In genomic region chr9:22041792-22042191, GRCh38 we compare ENCODE assay signal across 13 cellular contexts. TPM values are rescaled to one million over a fixed set of nuclear protein-coding genes. Genes with fewer than 3 reads are reported as not detected.
DNase-seq lines count a peak whose midpoint lies in the region; ATAC-seq and TF ChIP-seq lines count a peak whose summit lies in the region.
"Had no signal": no experiment of that assay in that cellular context is flagged by ENCODE, and none has a peak within 500 bp of the region (broad histone marks: within the 10 kb centered on the region; RNA-seq: fewer than 3 reads in every experiment).

No MANE protein-coding gene starts in this region.

- intact Hi-C loops in prostate gland (cut with DNase I), result no loop called here

- ATAC-seq in activated naive CD8-positive, alpha-beta T cell treated with anti-CD3 and anti-CD28 coated beads, Interleukin-2, amount 50 U/mL, for 24 hours, result no peak
- no peak for ATAC-seq in HG03196 (IDR thresholded peaks at IDR 0.05; ENCODE audit: unreplicated experiment)
- no peak for ATAC-seq in stimulated activated effector memory CD8-positive, alpha-beta T cell treated with anti-CD3 and anti-CD28 coated beads, Interleukin-12 subunit alpha, Interleukin-12 subunit beta, amount 100 ng/mL, for 72 hours
- ATAC-seq: gastroesophageal sphincter, psoas muscle had no signal

- peaks cover 0 to 27% (median 1%) of the 10 kb centered on the region in 4 donors for H3K4me1 ChIP-seq in Peyer's patch
- no peaks in the 10 kb centered on the region for H3K4me1 ChIP-seq in prostate gland (replicated peaks)

- H3K27me3 ChIP-seq in Peyer's patch (no peaks in the 10 kb centered on the region), prostate gland (replicated peaks; ENCODE audit: insufficient read depth) (no peaks in the 10 kb centered on the region)
- H3K27me3 ChIP-seq: gastroesophageal sphincter had no signal

- TF ChIP-seq POLR2A in Peyer's patch (IDR thresholded peaks at IDR 0.05) (no peak), prostate gland (IDR thresholded peaks at IDR 0.05) (no peak)

- no peaks in the 10 kb centered on the region for H3K36me3 ChIP-seq in Peyer's patch
- no peaks in the 10 kb centered on the region for H3K36me3 ChIP-seq in prostate gland
- H3K36me3 ChIP-seq: cardiac muscle cell, gastroesophageal sphincter had no signal

- DNase-seq in GM04504 (ENCODE audit: low read depth), result peak; percentile 35
- DNase-seq in Peyer's patch, result peak in 1 of 3 donors; percentile 82
- peak; percentile 60 for DNase-seq in fibroblast of the aortic adventitia (ENCODE audit: low read depth)
- peak; percentile 94 for DNase-seq in prostate gland (ENCODE audit: low spot score)
- DNase-seq in foreskin melanocyte, result no peak
- DNase-seq in activated naive CD8-positive, alpha-beta T cell treated with anti-CD3 and anti-CD28 coated beads, Interleukin-2, amount 50 U/mL, for 24 hours, result no peak
- DNase-seq in stimulated activated effector memory CD8-positive, alpha-beta T cell treated with anti-CD3 and anti-CD28 coated beads, Interleukin-12 subunit alpha, Interleukin-12 subunit beta, amount 100 ng/mL, for 72 hours (ENCODE audit: low spot score in 2 of 2), result no peak
- DNase-seq: activated T-cell treated with anti-CD3 and anti-CD28 coated beads, Interleukin-2, amount 50 U/mL, for 1 hour; NCI-H1694 treated with DMSO at 0.1 percent for 48 hours; psoas muscle had no signal

- peak overlapping the region in 1 of 4 donors; percentile 22 for H3K4me3 ChIP-seq in Peyer's patch
- no peak overlapping the region for H3K4me3 ChIP-seq in fibroblast of the aortic adventitia (ENCODE audit: low read depth, low read length)
- no peak overlapping the region for H3K4me3 ChIP-seq in prostate gland
- H3K4me3 ChIP-seq: cardiac muscle cell, gastroesophageal sphincter, psoas muscle had no signal

- 38% methylated on average over 1 of the region's 1 CpG for WGBS in prostate gland

- TF ChIP-seq CTCF in Peyer's patch (IDR thresholded peaks at IDR 0.05), result no peak
- TF ChIP-seq CTCF in fibroblast of the aortic adventitia (IDR thresholded peaks at IDR 0.05; ENCODE audit: insufficient read depth, low read length), result no peak
- no peak for TF ChIP-seq CTCF in prostate gland (IDR thresholded peaks at IDR 0.05)

- H3K9me3 ChIP-seq in Peyer's patch (no peaks in the 10 kb centered on the region), prostate gland (no peaks in the 10 kb centered on the region)
- H3K9me3 ChIP-seq: gastroesophageal sphincter, psoas muscle had no signal

- peak overlapping the region in 3 of 4 donors; percentile 50 to 79 (median 76) for H3K27ac ChIP-seq in Peyer's patch
- peak overlapping the region; percentile 54 to 75 for H3K27ac ChIP-seq in prostate gland
- H3K27ac ChIP-seq: cardiac muscle cell, gastroesophageal sphincter, psoas muscle had no signal

- peaks cover 31% of the 10 kb centered on the region for H3K4me1 Mint-ChIP-seq in activated naive CD8-positive, alpha-beta T cell treated with anti-CD3 and anti-CD28 coated beads, Interleukin-2, amount 50 U/mL, for 24 hours
- H3K4me1 Mint-ChIP-seq in stimulated activated effector memory CD8-positive, alpha-beta T cell treated with anti-CD3 and anti-CD28 coated beads, Interleukin-12 subunit alpha, Interleukin-12 subunit beta, amount 100 ng/mL, for 72 hours, result peaks cover 7% of the 10 kb centered on the region

- no peak overlapping the region for H3K4me3 Mint-ChIP-seq in activated naive CD8-positive, alpha-beta T cell treated with anti-CD3 and anti-CD28 coated beads, Interleukin-2, amount 50 U/mL, for 24 hours
- H3K4me3 Mint-ChIP-seq in stimulated activated effector memory CD8-positive, alpha-beta T cell treated with anti-CD3 and anti-CD28 coated beads, Interleukin-12 subunit alpha, Interleukin-12 subunit beta, amount 100 ng/mL, for 72 hours, result no peak overlapping the region

- H3K27me3 Mint-ChIP-seq in activated naive CD8-positive, alpha-beta T cell treated with anti-CD3 and anti-CD28 coated beads, Interleukin-2, amount 50 U/mL, for 24 hours, result peaks cover 8% of the 10 kb centered on the region

- no peak overlapping the region for H3K27ac Mint-ChIP-seq in activated naive CD8-positive, alpha-beta T cell treated with anti-CD3 and anti-CD28 coated beads, Interleukin-2, amount 50 U/mL, for 24 hours
- H3K27ac Mint-ChIP-seq in stimulated activated effector memory CD8-positive, alpha-beta T cell treated with anti-CD3 and anti-CD28 coated beads, Interleukin-12 subunit alpha, Interleukin-12 subunit beta, amount 100 ng/mL, for 72 hours, result no peak overlapping the region

- H3K9me3 Mint-ChIP-seq in activated naive CD8-positive, alpha-beta T cell treated with anti-CD3 and anti-CD28 coated beads, Interleukin-2, amount 50 U/mL, for 24 hours, result no peaks in the 10 kb centered on the region
- no peaks in the 10 kb centered on the region for H3K9me3 Mint-ChIP-seq in stimulated activated effector memory CD8-positive, alpha-beta T cell treated with anti-CD3 and anti-CD28 coated beads, Interleukin-12 subunit alpha, Interleukin-12 subunit beta, amount 100 ng/mL, for 72 hours

- H3K36me3 Mint-ChIP-seq in activated naive CD8-positive, alpha-beta T cell treated with anti-CD3 and anti-CD28 coated beads, Interleukin-2, amount 50 U/mL, for 24 hours (ENCODE audit: low read depth), result no peaks in the 10 kb centered on the region
- H3K36me3 Mint-ChIP-seq in stimulated activated effector memory CD8-positive, alpha-beta T cell treated with anti-CD3 and anti-CD28 coated beads, Interleukin-12 subunit alpha, Interleukin-12 subunit beta, amount 100 ng/mL, for 72 hours, result no peaks in the 10 kb centered on the region

RNA-seq across cellular contexts. Expression of gene CDKN2B, which starts 32.7 kb away (rescaled TPM):
- total RNA-seq in Peyer's patch, result 100 to 1,000 TPM in 3 of 4 donors, 10 to 100 TPM in 1; 15.7 to 375 (median 228) TPM
- total RNA-seq in fibroblast of the aortic adventitia (ENCODE audit: low replicate concordance), result 16.0 and 35.8 TPM in 2 replicates
- total RNA-seq in prostate gland, result 1 to 10 TPM; 5.4 to 8.8 TPM

RNA-seq across cellular contexts. Expression of gene CDKN2B-AS1, which starts 47.2 kb away (rescaled TPM):
- total RNA-seq in Peyer's patch (100 to 1,000 TPM in 1 of 4 donors, 10 to 100 TPM in 3; 22.7 to 129 (median 52.0) TPM), fibroblast of the aortic adventitia (ENCODE audit: low replicate concordance) (6.4 and 12.9 TPM in 2 replicates), prostate gland (under 1 TPM in 1 of 2 donors, not detected in 1; 0.62 TPM)
- total RNA-seq: cardiac muscle cell had no signal

RNA-seq across cellular contexts. Expression of gene CDKN2A, which starts 47.6 kb away (rescaled TPM):
- total RNA-seq in Peyer's patch (10 to 100 TPM in 3 of 4 donors, not detected in 1; 12.9 to 37.1 (median 20.8) TPM), fibroblast of the aortic adventitia (ENCODE audit: low replicate concordance) (21.8 and 59.9 TPM in 2 replicates), prostate gland (1 to 10 TPM in 1 of 2 donors, under 1 TPM in 1; 0.55 to 4.5 TPM)

Comparison
In these comparisons a context has a peak if more than half of its experiments do, and no peak if none do; other contexts are left out.
1. DNase-seq: peak in GM04504 (single experiment), fibroblast of the aortic adventitia (single experiment) and prostate gland (single experiment); none in foreskin melanocyte (single experiment), activated naive CD8-positive, alpha-beta T cell treated with anti-CD3 and anti-CD28 coated beads, Interleukin-2, amount 50 U/mL, for 24 hours (single experiment) and stimulated activated effector memory CD8-positive, alpha-beta T cell treated with anti-CD3 and anti-CD28 coated beads, Interleukin-12 subunit alpha, Interleukin-12 subunit beta, amount 100 ng/mL, for 72 hours (0 of 2).